In the genomic region with DNA sequence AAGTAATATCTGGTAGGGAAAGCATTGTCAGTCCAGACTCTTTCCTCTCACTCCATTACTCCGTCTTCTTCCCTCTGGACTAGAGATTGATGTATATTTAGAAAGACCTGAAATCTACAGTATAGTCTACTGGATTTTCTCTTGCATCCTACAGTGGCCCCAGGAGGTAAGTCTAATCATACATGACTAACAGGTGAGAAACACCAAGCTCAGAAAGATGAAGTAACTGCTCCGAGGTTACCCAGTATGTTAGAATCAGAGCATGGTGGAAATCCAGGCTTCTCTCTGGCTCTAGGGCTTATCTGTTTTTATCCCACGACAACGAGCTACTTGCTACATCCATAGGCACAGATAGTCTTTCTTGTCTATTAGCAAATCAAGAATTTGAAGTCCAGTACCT, we compare ENCODE assay signal across 28 cellular contexts.
"Had no signal": no experiment of that assay in that cellular context is flagged by ENCODE, and none has a peak within 500 bp of the region (broad histone marks: within the 10 kb centered on the region; RNA-seq: fewer than 3 reads in every experiment).

No MANE protein-coding gene starts in this region.

- H3K36me3 ChIP-seq: esophagus muscularis mucosa, ovary, sigmoid colon, stomach, thyroid gland, vagina had no signal

- ATAC-seq: effector memory CD8-positive, alpha-beta T cell; left lobe of liver; naive thymus-derived CD4-positive, alpha-beta T cell; psoas muscle; right cardiac atrium; stimulated activated effector memory CD8-positive, alpha-beta T cell treated with anti-CD3 and anti-CD28 coated beads, Interleukin-12 subunit alpha, Interleukin-12 subunit beta, amount 100 ng/mL, for 72 hours had no signal

- H3K4me1 Mint-ChIP-seq: immature natural killer cell; naive thymus-derived CD4-positive, alpha-beta T cell; nephron; stimulated activated effector memory CD8-positive, alpha-beta T cell treated with anti-CD3 and anti-CD28 coated beads, Interleukin-12 subunit alpha, Interleukin-12 subunit beta, amount 100 ng/mL, for 72 hours had no signal

- H3K27me3 ChIP-seq: esophagus muscularis mucosa, ovary, sigmoid colon, stomach, thyroid gland, vagina had no signal

- H3K9me3 Mint-ChIP-seq: effector memory CD8-positive, alpha-beta T cell; nephron; stimulated activated effector memory CD8-positive, alpha-beta T cell treated with anti-CD3 and anti-CD28 coated beads, Interleukin-12 subunit alpha, Interleukin-12 subunit beta, amount 100 ng/mL, for 72 hours had no signal

- H3K27me3 Mint-ChIP-seq: effector memory CD8-positive, alpha-beta T cell; naive thymus-derived CD4-positive, alpha-beta T cell had no signal

- H3K36me3 Mint-ChIP-seq: immature natural killer cell; naive thymus-derived CD4-positive, alpha-beta T cell; stimulated activated effector memory CD8-positive, alpha-beta T cell treated with anti-CD3 and anti-CD28 coated beads, Interleukin-12 subunit alpha, Interleukin-12 subunit beta, amount 100 ng/mL, for 72 hours had no signal

- H3K4me1 ChIP-seq: esophagus muscularis mucosa, psoas muscle, sigmoid colon, stomach, thyroid gland, vagina had no signal

- H3K9me3 ChIP-seq: esophagus muscularis mucosa, ovary, psoas muscle, sigmoid colon, stomach, thyroid gland, vagina had no signal

- H3K27ac ChIP-seq: coronary artery, esophagus muscularis mucosa, ovary, psoas muscle, sigmoid colon, stomach, thyroid gland, vagina had no signal

- H3K4me3 ChIP-seq: coronary artery, esophagus muscularis mucosa, lung, ovary, psoas muscle, sigmoid colon, stomach, thyroid gland, vagina had no signal

- DNase-seq: dermis blood vessel endothelial cell; effector memory CD8-positive, alpha-beta T cell; foreskin melanocyte; hypothalamus; immature natural killer cell; islet precursor cell; mesendoderm; midbrain; naive thymus-derived CD4-positive, alpha-beta T cell; occipital lobe; ovary; posterior cingulate gyrus; psoas muscle; right cardiac atrium; sigmoid colon; stimulated activated CD4-positive, alpha-beta T cell treated with anti-CD3 and anti-CD28 coated beads, Interleukin-2, amount 100 ng/mL, for 24 hours; stimulated activated CD4-positive, alpha-beta T cell treated with anti-CD3 and anti-CD28 coated beads, Interleukin-4, amount 100 ng/mL, for 24 hours; stimulated activated naive CD4-positive, alpha-beta T cell treated with Interleukin-2 at 50 U/mL for 16 hours; stomach; thyroid gland; trophoblast cell had no signal

- H3K27ac Mint-ChIP-seq: effector memory CD8-positive, alpha-beta T cell; immature natural killer cell; naive thymus-derived CD4-positive, alpha-beta T cell; nephron; stimulated activated effector memory CD8-positive, alpha-beta T cell treated with anti-CD3 and anti-CD28 coated beads, Interleukin-12 subunit alpha, Interleukin-12 subunit beta, amount 100 ng/mL, for 72 hours had no signal

- H3K4me3 Mint-ChIP-seq: effector memory CD8-positive, alpha-beta T cell; immature natural killer cell; naive thymus-derived CD4-positive, alpha-beta T cell; nephron; stimulated activated effector memory CD8-positive, alpha-beta T cell treated with anti-CD3 and anti-CD28 coated beads, Interleukin-12 subunit alpha, Interleukin-12 subunit beta, amount 100 ng/mL, for 72 hours had no signal
